Comparison of ENCODE assay signal across 17 cellular contexts in genomic region chr4:118389731-118390520, GRCh38. TPM values are rescaled to one million over a fixed set of nuclear protein-coding genes. Genes with fewer than 3 reads are reported as not detected.
"Had no signal": no experiment of that assay in that cellular context is flagged by ENCODE, and none has a peak within 500 bp of the region (broad histone marks: within the 10 kb centered on the region; RNA-seq: fewer than 3 reads in every experiment).

No MANE protein-coding gene starts in this region.

- H3K36me3 Mint-ChIP-seq: type B pancreatic cell had no signal

- H3K27ac ChIP-seq: adrenal gland, left lung, psoas muscle had no signal

- H3K27ac Mint-ChIP-seq: activated CD8-positive, alpha-beta T cell treated with anti-CD3 and anti-CD28 coated beads, Interleukin-2, amount 10 ng/mL, durations not matched to agents 7 days and 5 days; activated naive CD4-positive, alpha-beta T cell treated with anti-CD3 and anti-CD28 coated beads for 36 hours; nephron progenitor cell; type B pancreatic cell; WTC11 had no signal

- H3K27me3 ChIP-seq: adrenal gland, left lung had no signal

- DNase-seq: activated CD4-positive, alpha-beta T cell treated with anti-CD3 and anti-CD28 coated beads for 48 hours; activated CD8-positive, alpha-beta T cell treated with anti-CD3 and anti-CD28 coated beads, Interleukin-2, amount 10 ng/mL, durations not matched to agents 7 days and 5 days; activated naive CD4-positive, alpha-beta T cell treated with anti-CD3 and anti-CD28 coated beads for 36 hours; adrenal gland; effector memory CD4-positive, alpha-beta T cell; head of caudate nucleus; left lung; mesendoderm; nephron progenitor cell; psoas muscle; stimulated activated CD4-positive, alpha-beta T cell treated with anti-CD3 and anti-CD28 coated beads, Interleukin-2, amount 100 ng/mL, for 24 hours; stimulated activated naive CD4-positive, alpha-beta T cell; substantia nigra; T-helper 1 cell had no signal

- H3K36me3 ChIP-seq: adrenal gland, left lung had no signal

- ATAC-seq: activated CD8-positive, alpha-beta T cell treated with anti-CD3 and anti-CD28 coated beads, Interleukin-2, amount 10 ng/mL, durations not matched to agents 7 days and 5 days; left lung; psoas muscle; sciatic nerve; WTC11 had no signal

- H3K4me3 ChIP-seq: adrenal gland, left lung, psoas muscle had no signal

- H3K4me3 Mint-ChIP-seq: activated CD8-positive, alpha-beta T cell treated with anti-CD3 and anti-CD28 coated beads, Interleukin-2, amount 10 ng/mL, durations not matched to agents 7 days and 5 days; activated naive CD4-positive, alpha-beta T cell treated with anti-CD3 and anti-CD28 coated beads for 36 hours; nephron progenitor cell; type B pancreatic cell; WTC11 had no signal

- H3K4me1 Mint-ChIP-seq: nephron progenitor cell, WTC11 had no signal

- H3K9me3 ChIP-seq: adrenal gland, psoas muscle had no signal

- H3K27me3 Mint-ChIP-seq: type B pancreatic cell had no signal

- H3K4me1 ChIP-seq: adrenal gland, left lung, psoas muscle had no signal

RNA-seq across cellular contexts. Expression of gene PRSS12, which starts 37.1 kb away (rescaled TPM):
- total RNA-seq: activated CD8-positive, alpha-beta T cell treated with anti-CD3 and anti-CD28 coated beads, Interleukin-2, amount 10 ng/mL, durations not matched to agents 7 days and 5 days; activated naive CD4-positive, alpha-beta T cell treated with anti-CD3 and anti-CD28 coated beads for 36 hours had no signal
